Comparison of ENCODE assay signal across 8 cellular contexts in the genomic region with DNA sequence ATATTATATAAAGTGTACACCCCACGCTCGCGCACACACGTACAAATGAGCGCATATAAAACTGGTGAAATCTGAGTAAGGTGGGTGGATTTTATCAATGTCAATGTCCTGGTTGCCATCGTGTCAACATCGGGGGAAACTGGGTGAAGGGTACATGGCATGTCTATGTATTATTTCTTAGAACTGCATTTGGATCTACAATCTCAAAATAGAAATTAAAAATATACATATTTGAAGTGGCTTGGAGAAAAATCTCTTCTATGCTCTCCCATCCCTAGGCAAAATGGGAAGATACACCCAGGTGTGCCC. TPM values are rescaled to one million over a fixed set of nuclear protein-coding genes. Genes with fewer than 3 reads are reported as not detected.
DNase-seq lines count a peak whose midpoint lies in the region; ATAC-seq and TF ChIP-seq lines count a peak whose summit lies in the region.

No MANE protein-coding gene starts in this region.

- H3K4me3 ChIP-seq in HAP-1 (peak overlapping the region; percentile 64), gastrocnemius medialis (peak overlapping the region; percentile 54 to 69 (median 62))

- H3K9me3 ChIP-seq in HAP-1 = no peaks in the 10 kb centered on the region
- no peaks in the 10 kb centered on the region for H3K9me3 ChIP-seq in gastrocnemius medialis

- ATAC-seq in WTC11 = no peak
- ATAC-seq in gastrocnemius medialis = no peak

- CTCF ChIA-PET in WTC11 (lab: Charles Lee) = interaction anchor here (5.7 kb wide), 1 partner anchor 147 kb away, joined by 86 read pairs; no protein-coding TSS in a partner anchor

- no peaks in the 10 kb centered on the region for H3K36me3 ChIP-seq in HAP-1 (replicated peaks)
- no peaks in the 10 kb centered on the region for H3K36me3 ChIP-seq in gastrocnemius medialis

- no peak for TF ChIP-seq POLR2A in gastrocnemius medialis (IDR thresholded peaks at IDR 0.05)

- H3K27me3 ChIP-seq in HAP-1 (ENCODE audit: low read depth) = peaks cover 43% of the 10 kb centered on the region
- peaks cover 48 to 57% (median 53%) of the 10 kb centered on the region in 3 donors for H3K27me3 ChIP-seq in gastrocnemius medialis

- H3K4me1 Mint-ChIP-seq in WTC11 = peaks cover 55% of the 10 kb centered on the region
- peaks cover 7% of the 10 kb centered on the region for H3K4me1 Mint-ChIP-seq in glutamatergic neuron (ENCODE audit: low read depth, unreplicated experiment)

- no peak for DNase-seq in HAP-1 (ENCODE audit: low spot score in 2 of 2)
- no peak for DNase-seq in WTC11 (ENCODE audit: low spot score)
- DNase-seq in glutamatergic neuron = no peak
- no peak for DNase-seq in gastrocnemius medialis
- no peak for DNase-seq in kidney tubule cell (ENCODE audit: low spot score)
- no peak for DNase-seq in NCI-H345 treated with DMSO at 0.1 percent for 48 hours (lab: John Stamatoyannopoulos, UW; ENCODE audit: unreplicated experiment)
- DNase-seq in NAMALWA (ENCODE audit: low spot score) = no peak
- no peak for DNase-seq in stimulated activated CD4-positive, alpha-beta T cell treated with anti-CD3 and anti-CD28 coated beads, Interleukin-1b, Interleukin-23, amount 100 ng/mL, for 48 hours

- TF ChIP-seq CTCF in WTC11 (IDR thresholded peaks at IDR 0.05) (no peak), glutamatergic neuron (IDR thresholded peaks at IDR 0.05; ENCODE audit: partially characterized antibody, unreplicated experiment) (no peak), gastrocnemius medialis (IDR thresholded peaks at IDR 0.05 in 4 of 5, conservative IDR thresholded peaks at IDR 0.05 in 1 of 5) (no peak)

- H3K27me3 Mint-ChIP-seq in WTC11 (ENCODE audit: low read depth) = peaks cover 17% of the 10 kb centered on the region
- H3K27me3 Mint-ChIP-seq in glutamatergic neuron (ENCODE audit: unreplicated experiment) = no peaks in the 10 kb centered on the region

- H3K4me3 Mint-ChIP-seq in WTC11 = peak overlapping the region; percentile 82
- peak overlapping the region; percentile 95 for H3K4me3 Mint-ChIP-seq in glutamatergic neuron (ENCODE audit: unreplicated experiment)

- POLR2A ChIA-PET in WTC11 (lab: Charles Lee) = no interaction called here

- H3K27ac Mint-ChIP-seq in WTC11 = no peak overlapping the region
- no peak overlapping the region for H3K27ac Mint-ChIP-seq in glutamatergic neuron (ENCODE audit: unreplicated experiment)

- H3K4me1 ChIP-seq in HAP-1 (peaks cover 29% of the 10 kb centered on the region), gastrocnemius medialis (peaks cover 0 to 6% of the 10 kb centered on the region in 2 donors)

- no peak overlapping the region for H3K27ac ChIP-seq in gastrocnemius medialis

- in situ Hi-C loops in HAP-1 (cut with MboI; ENCODE audit: low sequenced_read_pairs) (no loop called here), gastrocnemius medialis (cut with MboI; ENCODE audit: low sequenced_read_pairs in 4 of 4) (no loop called here)

- H3K36me3 Mint-ChIP-seq in WTC11 = no peaks in the 10 kb centered on the region
- no peaks in the 10 kb centered on the region for H3K36me3 Mint-ChIP-seq in glutamatergic neuron (ENCODE audit: unreplicated experiment)

- intact Hi-C loops in gastrocnemius medialis (cut with DNase I; ENCODE audit: low total_unique reads) = no loop called here

- H3K9me3 Mint-ChIP-seq in WTC11 (no peaks in the 10 kb centered on the region), glutamatergic neuron (ENCODE audit: unreplicated experiment) (peaks cover 5% of the 10 kb centered on the region)

TF ChIP-seq in WTC11, 78 proteins besides CTCF, POLR2A, EP300 and RAD21 (continues in another document):
- TF ChIP-seq, protein P1, sequence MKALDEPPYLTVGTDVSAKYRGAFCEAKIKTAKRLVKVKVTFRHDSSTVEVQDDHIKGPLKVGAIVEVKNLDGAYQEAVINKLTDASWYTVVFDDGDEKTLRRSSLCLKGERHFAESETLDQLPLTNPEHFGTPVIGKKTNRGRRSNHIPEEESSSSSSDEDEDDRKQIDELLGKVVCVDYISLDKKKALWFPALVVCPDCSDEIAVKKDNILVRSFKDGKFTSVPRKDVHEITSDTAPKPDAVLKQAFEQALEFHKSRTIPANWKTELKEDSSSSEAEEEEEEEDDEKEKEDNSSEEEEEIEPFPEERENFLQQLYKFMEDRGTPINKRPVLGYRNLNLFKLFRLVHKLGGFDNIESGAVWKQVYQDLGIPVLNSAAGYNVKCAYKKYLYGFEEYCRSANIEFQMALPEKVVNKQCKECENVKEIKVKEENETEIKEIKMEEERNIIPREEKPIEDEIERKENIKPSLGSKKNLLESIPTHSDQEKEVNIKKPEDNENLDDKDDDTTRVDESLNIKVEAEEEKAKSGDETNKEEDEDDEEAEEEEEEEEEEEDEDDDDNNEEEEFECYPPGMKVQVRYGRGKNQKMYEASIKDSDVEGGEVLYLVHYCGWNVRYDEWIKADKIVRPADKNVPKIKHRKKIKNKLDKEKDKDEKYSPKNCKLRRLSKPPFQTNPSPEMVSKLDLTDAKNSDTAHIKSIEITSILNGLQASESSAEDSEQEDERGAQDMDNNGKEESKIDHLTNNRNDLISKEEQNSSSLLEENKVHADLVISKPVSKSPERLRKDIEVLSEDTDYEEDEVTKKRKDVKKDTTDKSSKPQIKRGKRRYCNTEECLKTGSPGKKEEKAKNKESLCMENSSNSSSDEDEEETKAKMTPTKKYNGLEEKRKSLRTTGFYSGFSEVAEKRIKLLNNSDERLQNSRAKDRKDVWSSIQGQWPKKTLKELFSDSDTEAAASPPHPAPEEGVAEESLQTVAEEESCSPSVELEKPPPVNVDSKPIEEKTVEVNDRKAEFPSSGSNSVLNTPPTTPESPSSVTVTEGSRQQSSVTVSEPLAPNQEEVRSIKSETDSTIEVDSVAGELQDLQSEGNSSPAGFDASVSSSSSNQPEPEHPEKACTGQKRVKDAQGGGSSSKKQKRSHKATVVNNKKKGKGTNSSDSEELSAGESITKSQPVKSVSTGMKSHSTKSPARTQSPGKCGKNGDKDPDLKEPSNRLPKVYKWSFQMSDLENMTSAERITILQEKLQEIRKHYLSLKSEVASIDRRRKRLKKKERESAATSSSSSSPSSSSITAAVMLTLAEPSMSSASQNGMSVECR (CRISPR knock-in tag; IDR thresholded peaks at IDR 0.05; ENCODE audit: borderline replicate concordance) = no peak
- TF ChIP-seq SMAD3 (CRISPR knock-in tag; IDR thresholded peaks at IDR 0.05; ENCODE audit: borderline replicate concordance) (no peak), PRRX2 (CRISPR knock-in tag; IDR thresholded peaks at IDR 0.05) (no peak), GABPB1 (CRISPR knock-in tag; IDR thresholded peaks at IDR 0.05) (no peak), EMX1 (CRISPR knock-in tag; IDR thresholded peaks at IDR 0.05) (no peak), ATF1 (CRISPR knock-in tag; IDR thresholded peaks at IDR 0.05) (no peak)
- TF ChIP-seq, protein P2, sequence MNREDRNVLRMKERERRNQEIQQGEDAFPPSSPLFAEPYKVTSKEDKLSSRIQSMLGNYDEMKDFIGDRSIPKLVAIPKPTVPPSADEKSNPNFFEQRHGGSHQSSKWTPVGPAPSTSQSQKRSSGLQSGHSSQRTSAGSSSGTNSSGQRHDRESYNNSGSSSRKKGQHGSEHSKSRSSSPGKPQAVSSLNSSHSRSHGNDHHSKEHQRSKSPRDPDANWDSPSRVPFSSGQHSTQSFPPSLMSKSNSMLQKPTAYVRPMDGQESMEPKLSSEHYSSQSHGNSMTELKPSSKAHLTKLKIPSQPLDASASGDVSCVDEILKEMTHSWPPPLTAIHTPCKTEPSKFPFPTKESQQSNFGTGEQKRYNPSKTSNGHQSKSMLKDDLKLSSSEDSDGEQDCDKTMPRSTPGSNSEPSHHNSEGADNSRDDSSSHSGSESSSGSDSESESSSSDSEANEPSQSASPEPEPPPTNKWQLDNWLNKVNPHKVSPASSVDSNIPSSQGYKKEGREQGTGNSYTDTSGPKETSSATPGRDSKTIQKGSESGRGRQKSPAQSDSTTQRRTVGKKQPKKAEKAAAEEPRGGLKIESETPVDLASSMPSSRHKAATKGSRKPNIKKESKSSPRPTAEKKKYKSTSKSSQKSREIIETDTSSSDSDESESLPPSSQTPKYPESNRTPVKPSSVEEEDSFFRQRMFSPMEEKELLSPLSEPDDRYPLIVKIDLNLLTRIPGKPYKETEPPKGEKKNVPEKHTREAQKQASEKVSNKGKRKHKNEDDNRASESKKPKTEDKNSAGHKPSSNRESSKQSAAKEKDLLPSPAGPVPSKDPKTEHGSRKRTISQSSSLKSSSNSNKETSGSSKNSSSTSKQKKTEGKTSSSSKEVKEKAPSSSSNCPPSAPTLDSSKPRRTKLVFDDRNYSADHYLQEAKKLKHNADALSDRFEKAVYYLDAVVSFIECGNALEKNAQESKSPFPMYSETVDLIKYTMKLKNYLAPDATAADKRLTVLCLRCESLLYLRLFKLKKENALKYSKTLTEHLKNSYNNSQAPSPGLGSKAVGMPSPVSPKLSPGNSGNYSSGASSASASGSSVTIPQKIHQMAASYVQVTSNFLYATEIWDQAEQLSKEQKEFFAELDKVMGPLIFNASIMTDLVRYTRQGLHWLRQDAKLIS (CRISPR knock-in tag; IDR thresholded peaks at IDR 0.05; ENCODE audit: borderline replicate concordance) = no peak
- TF ChIP-seq, protein P3, sequence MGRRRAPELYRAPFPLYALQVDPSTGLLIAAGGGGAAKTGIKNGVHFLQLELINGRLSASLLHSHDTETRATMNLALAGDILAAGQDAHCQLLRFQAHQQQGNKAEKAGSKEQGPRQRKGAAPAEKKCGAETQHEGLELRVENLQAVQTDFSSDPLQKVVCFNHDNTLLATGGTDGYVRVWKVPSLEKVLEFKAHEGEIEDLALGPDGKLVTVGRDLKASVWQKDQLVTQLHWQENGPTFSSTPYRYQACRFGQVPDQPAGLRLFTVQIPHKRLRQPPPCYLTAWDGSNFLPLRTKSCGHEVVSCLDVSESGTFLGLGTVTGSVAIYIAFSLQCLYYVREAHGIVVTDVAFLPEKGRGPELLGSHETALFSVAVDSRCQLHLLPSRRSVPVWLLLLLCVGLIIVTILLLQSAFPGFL (CRISPR knock-in tag; IDR thresholded peaks at IDR 0.05; ENCODE audit: borderline replicate concordance) = no peak
- TF ChIP-seq, protein P4, sequence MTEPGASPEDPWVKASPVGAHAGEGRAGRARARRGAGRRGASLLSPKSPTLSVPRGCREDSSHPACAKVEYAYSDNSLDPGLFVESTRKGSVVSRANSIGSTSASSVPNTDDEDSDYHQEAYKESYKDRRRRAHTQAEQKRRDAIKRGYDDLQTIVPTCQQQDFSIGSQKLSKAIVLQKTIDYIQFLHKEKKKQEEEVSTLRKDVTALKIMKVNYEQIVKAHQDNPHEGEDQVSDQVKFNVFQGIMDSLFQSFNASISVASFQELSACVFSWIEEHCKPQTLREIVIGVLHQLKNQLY (CRISPR knock-in tag; IDR thresholded peaks at IDR 0.05) = no peak
- TF ChIP-seq, protein P5, sequence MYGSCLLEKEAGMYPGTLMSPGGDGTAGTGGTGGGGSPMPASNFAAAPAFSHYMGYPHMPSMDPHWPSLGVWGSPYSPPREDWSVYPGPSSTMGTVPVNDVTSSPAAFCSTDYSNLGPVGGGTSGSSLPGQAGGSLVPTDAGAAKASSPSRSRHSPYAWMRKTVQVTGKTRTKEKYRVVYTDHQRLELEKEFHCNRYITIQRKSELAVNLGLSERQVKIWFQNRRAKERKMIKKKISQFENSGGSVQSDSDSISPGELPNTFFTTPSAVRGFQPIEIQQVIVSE (CRISPR knock-in tag; IDR thresholded peaks at IDR 0.05; ENCODE audit: borderline replicate concordance) = no peak

RNA-seq across cellular contexts. Expression of a gene that starts 0.8 kb away (rescaled TPM):
- total RNA-seq in WTC11 (2021) (20.6 to 24.3 TPM (median 23.3 TPM) in 3 replicates), glutamatergic neuron (ENCODE audit: unreplicated experiment) (3.2 TPM), gastrocnemius medialis (under 1 TPM in 2 of 4 donors, not detected in 2; 0.16 to 0.18 TPM)
